ENCODE assay signal across 8 cellular contexts in the genomic region with DNA sequence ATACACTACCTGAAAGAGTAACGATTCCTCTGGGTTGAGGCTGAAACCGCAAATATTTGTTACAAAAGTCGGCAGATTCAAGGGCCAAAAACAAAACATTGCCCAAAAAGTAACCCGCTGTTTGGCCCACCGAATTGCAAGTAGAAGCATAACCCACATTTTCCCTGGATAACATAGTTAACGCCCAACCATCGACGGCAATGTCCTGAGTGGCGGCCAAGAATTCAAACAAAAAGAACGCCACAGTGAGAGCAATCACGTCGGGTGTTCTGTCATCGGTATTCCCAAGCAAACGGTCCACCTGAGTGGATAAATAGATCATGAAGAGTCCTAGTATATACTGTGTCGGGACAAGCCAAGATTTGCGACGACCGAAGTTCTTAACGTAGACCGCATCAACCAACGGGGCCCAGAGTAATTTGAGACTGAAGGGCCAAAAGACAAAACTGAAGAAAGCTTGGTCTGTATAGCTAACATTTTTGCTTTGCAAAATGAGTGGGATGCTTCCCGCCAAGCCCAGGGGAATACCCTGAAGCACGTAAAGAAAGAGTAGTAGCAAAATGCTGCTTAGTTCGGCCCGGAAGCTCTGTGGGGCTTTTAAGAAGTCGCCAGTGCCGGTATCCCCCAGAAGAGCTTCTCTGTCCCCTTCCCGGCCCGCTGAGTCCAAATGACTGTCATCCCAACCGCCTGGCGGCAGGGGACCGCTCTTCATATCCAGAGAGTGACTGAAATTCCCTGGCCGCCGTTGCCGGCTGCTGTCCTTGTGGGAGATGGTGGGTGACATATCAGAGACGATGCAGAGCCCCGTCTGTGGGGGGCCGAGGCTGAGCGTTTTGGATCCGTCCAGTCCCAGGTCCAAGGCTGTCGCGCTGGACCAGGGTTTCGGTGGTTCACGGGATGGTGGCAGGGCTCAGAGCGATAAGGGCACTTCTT. TPM values are rescaled to one million over a fixed set of nuclear protein-coding genes. Genes with fewer than 3 reads are reported as not detected.
DNase-seq lines count a peak whose midpoint lies in the region; ATAC-seq and TF ChIP-seq lines count a peak whose summit lies in the region.

No MANE protein-coding gene starts in this region.

- no TSS peak for BruUV-seq in mammary epithelial cell (replicated peaks; lab: Mats Ljungman, UMichigan)

- H3K4me2 ChIP-seq in SK-N-SH (peak overlapping the region; percentile 85), mammary epithelial cell (ENCODE audit: insufficient read depth, low read depth, low read length) (peak overlapping the region; percentile 86)

- in situ Hi-C loops in mammary epithelial cell (cut with MboI; ENCODE audit: low sequenced_read_pairs in 2 of 2): no loop called here

- H2AFZ ChIP-seq in SK-N-SH (ENCODE audit: low read depth) (peak overlapping the region; percentile 85), mammary epithelial cell (ENCODE audit: low read depth, low read length) (peak overlapping the region; percentile 88)

- dilution Hi-C loops in mammary epithelial cell (cut with HindIII; ENCODE audit: low sequenced_read_pairs): loop anchor here (5.0 kb wide), 1 partner anchor 89 kb away; no protein-coding TSS in a partner anchor

- TF ChIP-seq RAD21 in SK-N-SH (IDR thresholded peaks at IDR 0.05; ENCODE audit: low read length): no peak

- H3K9ac ChIP-seq in SK-N-SH (peak overlapping the region; percentile 89), mammary epithelial cell (ENCODE audit: insufficient read depth, low read length) (peak overlapping the region; percentile 88)

- H3K36me3 ChIP-seq in SK-N-SH (replicated peaks in 1 of 2; ENCODE audit: control insufficient read depth in 1 of 2, insufficient read depth in 2 of 2, low read length in 1 of 2): no peaks in the 10 kb centered on the region
- no peaks in the 10 kb centered on the region for H3K36me3 ChIP-seq in mammary epithelial cell (ENCODE audit: insufficient read depth, low read length)

- CTCF ChIA-PET in SK-N-SH (lab: Yijun Ruan, JAX) (interaction anchor here (0.8 to 1.4 kb wide), 4 partner anchors 12 to 107 kb away, joined by 3 to 7 read pairs (median 4); a partner anchor contains a TSS), mammary epithelial cell (lab: Charles Lee; ENCODE audit: low non-redundant PET) (interaction anchor here (0.6 kb wide), 1 partner anchor 102 kb away, joined by 7 read pairs; no protein-coding TSS in a partner anchor)

- H3K27me3 ChIP-seq in SK-N-SH (ENCODE audit: insufficient read depth) (no peaks in the 10 kb centered on the region), mammary epithelial cell (ENCODE audit: insufficient read depth, low read length) (no peaks in the 10 kb centered on the region)

- peaks cover 5% of the 10 kb centered on the region for H3F3A ChIP-seq in SK-N-SH (replicated peaks; ENCODE audit: insufficient read depth)

- no peaks in the 10 kb centered on the region for H3K9me3 ChIP-seq in SK-N-SH
- no peaks in the 10 kb centered on the region for H3K9me3 ChIP-seq in mammary epithelial cell (replicated peaks; ENCODE audit: insufficient read depth, low read length)

- H3K4me1 ChIP-seq in SK-N-SH (ENCODE audit: control insufficient read depth in 1 of 2, insufficient read depth in 2 of 2, low read depth in 1 of 2, low read length in 1 of 2): peaks cover 0 to 10% of the 10 kb centered on the region in 2 experiments; a peak in 3 of 4 replicates
- peaks cover 13% of the 10 kb centered on the region for H3K4me1 ChIP-seq in mammary epithelial cell (ENCODE audit: insufficient read depth, low read length)

- intact Hi-C loops in mammary epithelial cell (cut with micrococcal nuclease): loop anchor here (1.0 to 5.0 kb wide), 3 partner anchors 17 to 101 kb away; a partner anchor contains a TSS

- peak overlapping the region; percentile 74 to 86 for H3K27ac ChIP-seq in SK-N-SH (ENCODE audit: low read depth in 2 of 2, low read length in 1 of 2)
- H3K27ac ChIP-seq in mammary epithelial cell (ENCODE audit: insufficient read depth, low read depth, low read length): peak overlapping the region; percentile 74

- no peak for TF ChIP-seq EP300 in SK-N-SH (IDR thresholded peaks at IDR 0.05; ENCODE audit: borderline replicate concordance in 1 of 2, low read depth in 1 of 2, low read length in 1 of 2)

- WGBS in SK-N-SH (ENCODE audit: low lambda C conversion rate): 3% methylated on average over 35 of the region's 45 CpGs
- 2% methylated on average over 31 of the region's 45 CpGs for WGBS in mammary epithelial cell (ENCODE audit: low coverage, missing lambda C conversion rate)

- POLR2A ChIA-PET in SK-N-SH (lab: Yijun Ruan, JAX): interaction anchor here (1.0 to 1.5 kb wide), 2 partner anchors 16 to 47 kb away, joined by 4 read pairs; a partner anchor contains a TSS

- peak overlapping the region; percentile 85 to 97 for H3K4me3 ChIP-seq in SK-N-SH (ENCODE audit: low read depth in 2 of 2, low read length in 1 of 2)
- peak overlapping the region; percentile 77 to 94 (median 93) for H3K4me3 ChIP-seq in mammary epithelial cell (replicated peaks in 1 of 3; ENCODE audit: insufficient read depth in 1 of 3, low read depth in 2 of 3, low read length in 3 of 3)

- H4K20me1 ChIP-seq in SK-N-SH (ENCODE audit: insufficient read depth) (peaks cover 1% of the 10 kb centered on the region), mammary epithelial cell (ENCODE audit: insufficient read depth, low read length) (no peaks in the 10 kb centered on the region)

- ATAC-seq in HG02981 (IDR thresholded peaks at IDR 0.05; ENCODE audit: unreplicated experiment) (peak; percentile 1), left lobe of liver (peak; percentile 1)

- TF ChIP-seq CTCF in SK-N-SH (IDR thresholded peaks at IDR 0.05): no peak
- peak in 1 of 2 donors; percentile 14 for TF ChIP-seq CTCF in mammary epithelial cell (conservative IDR thresholded peaks at IDR 0.05 in 1 of 2, IDR thresholded peaks at IDR 0.05 in 1 of 2; ENCODE audit: extremely low read depth in 1 of 2, insufficient read depth in 1 of 2, low read depth in 1 of 2, low read length in 2 of 2)

- H3K79me2 ChIP-seq in SK-N-SH (ENCODE audit: insufficient read depth): peaks cover 55% of the 10 kb centered on the region
- H3K79me2 ChIP-seq in mammary epithelial cell (ENCODE audit: insufficient read depth, low read length): peaks cover 58% of the 10 kb centered on the region

- H3K9me2 ChIP-seq in SK-N-SH: no peaks in the 10 kb centered on the region

- DNase-seq in NCI-H748 (lab: John Stamatoyannopoulos, UW; ENCODE audit: unreplicated experiment) (peak; percentile 37), NCI-H748 treated with DMSO at 0.1 percent for 48 hours (lab: John Stamatoyannopoulos, UW) (no peak), SK-N-SH (no peak), mammary epithelial cell (no peak), left lobe of liver (ENCODE audit: low spot score) (no peak), DMS79 treated with DMSO at 0.1 percent for 48 hours (lab: John Stamatoyannopoulos, UW) (no peak)
- DNase-seq in stimulated activated CD4-positive, alpha-beta T cell treated with anti-CD3 and anti-CD28 coated beads, TNF-alpha, amount 100 ng/mL, for 1 hour (ENCODE audit: low read depth in 3 of 3, low spot score in 1 of 3): peak in 2 of 3 donors; percentile 7 to 8

TF ChIP-seq in SK-N-SH, 30 proteins besides CTCF, POLR2A, EP300 and RAD21 (continues in another document):
- TF ChIP-seq TEAD4 (IDR thresholded peaks at IDR 0.05; ENCODE audit: borderline replicate concordance, insufficient read depth): no peak
- TF ChIP-seq CHD2 (IDR thresholded peaks at IDR 0.05; ENCODE audit: low read length, partially characterized antibody): no peak
- no peak for TF ChIP-seq JUND (IDR thresholded peaks at IDR 0.05)
- no peak for TF ChIP-seq POLR2AphosphoS5 (IDR thresholded peaks at IDR 0.05; ENCODE audit: low read depth, low read length)
- TF ChIP-seq, protein P1, sequence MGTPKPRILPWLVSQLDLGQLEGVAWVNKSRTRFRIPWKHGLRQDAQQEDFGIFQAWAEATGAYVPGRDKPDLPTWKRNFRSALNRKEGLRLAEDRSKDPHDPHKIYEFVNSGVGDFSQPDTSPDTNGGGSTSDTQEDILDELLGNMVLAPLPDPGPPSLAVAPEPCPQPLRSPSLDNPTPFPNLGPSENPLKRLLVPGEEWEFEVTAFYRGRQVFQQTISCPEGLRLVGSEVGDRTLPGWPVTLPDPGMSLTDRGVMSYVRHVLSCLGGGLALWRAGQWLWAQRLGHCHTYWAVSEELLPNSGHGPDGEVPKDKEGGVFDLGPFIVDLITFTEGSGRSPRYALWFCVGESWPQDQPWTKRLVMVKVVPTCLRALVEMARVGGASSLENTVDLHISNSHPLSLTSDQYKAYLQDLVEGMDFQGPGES (IDR thresholded peaks at IDR 0.05; ENCODE audit: low read depth, low read length): no peak
- TF ChIP-seq MXI1 (IDR thresholded peaks at IDR 0.05; ENCODE audit: low read depth, low read length): no peak
- TF ChIP-seq FOXJ3 (CRISPR knock-in tag; IDR thresholded peaks at IDR 0.05): no peak
- TF ChIP-seq, protein P2, sequence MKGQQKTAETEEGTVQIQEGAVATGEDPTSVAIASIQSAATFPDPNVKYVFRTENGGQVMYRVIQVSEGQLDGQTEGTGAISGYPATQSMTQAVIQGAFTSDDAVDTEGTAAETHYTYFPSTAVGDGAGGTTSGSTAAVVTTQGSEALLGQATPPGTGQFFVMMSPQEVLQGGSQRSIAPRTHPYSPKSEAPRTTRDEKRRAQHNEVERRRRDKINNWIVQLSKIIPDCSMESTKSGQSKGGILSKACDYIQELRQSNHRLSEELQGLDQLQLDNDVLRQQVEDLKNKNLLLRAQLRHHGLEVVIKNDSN (IDR thresholded peaks at IDR 0.05; ENCODE audit: borderline replicate concordance, low read depth): no peak

RNA-seq across cellular contexts. Expression of a gene that starts 0.7 kb away (rescaled TPM):
- 10.3 and 12.8 TPM in 2 replicates for polyA plus RNA-seq in SK-N-SH (2012; rRNA removed)
- polyA plus RNA-seq in SK-N-SH (2012; cell fraction: cytosol; rRNA removed): 10.8 and 11.9 TPM in 2 replicates
- 17.4 and 17.6 TPM in 2 replicates for polyA plus RNA-seq in SK-N-SH (2012; cell fraction: nucleus; rRNA removed)
- 10 to 100 TPM; 35.0 to 52.7 TPM for total RNA-seq in mammary epithelial cell
- polyA plus RNA-seq in mammary epithelial cell: 17.9 TPM
- 41.3 TPM for polyA minus RNA-seq in mammary epithelial cell
- total RNA-seq in left lobe of liver: 39.7 TPM

RNA-seq across cellular contexts. Expression of a gene that starts 17.0 kb away (rescaled TPM):
- polyA plus RNA-seq in SK-N-SH (2012; rRNA removed) (13.4 and 14.8 TPM in 2 replicates), mammary epithelial cell (72.5 TPM)
- 21.1 and 28.5 TPM in 2 replicates for polyA plus RNA-seq in SK-N-SH (2012; cell fraction: cytosol; rRNA removed)
- 8.8 and 14.2 TPM in 2 replicates for polyA plus RNA-seq in SK-N-SH (2012; cell fraction: nucleus; rRNA removed)
- total RNA-seq in mammary epithelial cell (10 to 100 TPM; 34.2 to 90.4 TPM), left lobe of liver (14.6 TPM)
- 85.6 TPM for polyA minus RNA-seq in mammary epithelial cell

RNA-seq across cellular contexts. Expression of a gene that starts 47.4 kb away (rescaled TPM):
- polyA plus RNA-seq in SK-N-SH (2012; rRNA removed) (2.9 and 3.3 TPM in 2 replicates), mammary epithelial cell (1.3 TPM)
- polyA plus RNA-seq in SK-N-SH (2012; cell fraction: cytosol; rRNA removed): 3.0 and 4.4 TPM in 2 replicates
- polyA plus RNA-seq in SK-N-SH (2012; cell fraction: nucleus; rRNA removed): 2.2 and 2.6 TPM in 2 replicates
- total RNA-seq in mammary epithelial cell (1 to 10 TPM; 1.9 to 3.0 TPM), left lobe of liver (0.70 TPM)
- not detected for polyA minus RNA-seq in mammary epithelial cell

Comparison
In these comparisons a context has a peak if more than half of its experiments do, and no peak if none do; other contexts are left out.
1. DNase-seq: peak in NCI-H748 (single experiment) and stimulated activated CD4-positive, alpha-beta T cell treated with anti-CD3 and anti-CD28 coated beads, TNF-alpha, amount 100 ng/mL, for 1 hour (2 of 3); none in NCI-H748 treated with DMSO at 0.1 percent for 48 hours (single experiment), SK-N-SH (single experiment), mammary epithelial cell (single experiment), left lobe of liver (single experiment) and DMS79 treated with DMSO at 0.1 percent for 48 hours (single experiment).